In genomic region chr13:109785892-109786450, GRCh38 we compare ENCODE assay signal across 8 cellular contexts. TPM values are rescaled to one million over a fixed set of nuclear protein-coding genes. Genes with fewer than 3 reads are reported as not detected.
DNase-seq lines count a peak whose midpoint lies in the region; ATAC-seq and TF ChIP-seq lines count a peak whose summit lies in the region.

No MANE protein-coding gene starts in this region.

- peak overlapping the region; percentile 99 for H3K18ac ChIP-seq in neuronal stem cell (ENCODE audit: low read length)

- H3K9ac ChIP-seq in NT2/D1 (ENCODE audit: insufficient read length, low read depth) (peak overlapping the region; percentile 85), endocrine pancreas (ENCODE audit: control insufficient read depth, insufficient read depth, low read length) (peak overlapping the region; percentile 88), neuronal stem cell (ENCODE audit: low read depth, low read length, poor library complexity) (peak overlapping the region; percentile 99)

- H2BK15ac ChIP-seq in neuronal stem cell (ENCODE audit: low read length): peak overlapping the region; percentile 67

- H2BK5ac ChIP-seq in neuronal stem cell (ENCODE audit: low read length): peak overlapping the region; percentile 82

- peaks cover 37% of the 10 kb centered on the region for H3K79me1 ChIP-seq in neuronal stem cell (ENCODE audit: low read depth, low read length)

- H2BK12ac ChIP-seq in neuronal stem cell (ENCODE audit: low read length): peak overlapping the region; percentile 90

- WGBS in neuronal stem cell (ENCODE audit: extremely low coverage in 2 of 2, insufficient read length in 2 of 2, insufficient replicate concordance in 1 of 2), 2 donors: no CpG with 5 or more reads among the region's 88 CpGs

- H3K4me3 ChIP-seq in NT2/D1 (ENCODE audit: insufficient read length, low read depth) (peak overlapping the region; percentile 68), endocrine pancreas (ENCODE audit: control insufficient read depth, insufficient read depth, low read length) (no peak overlapping the region), neuronal stem cell (ENCODE audit: low read length in 2 of 2) (peak overlapping the region; percentile 72 to 99)

- no peak overlapping the region for H3K4ac ChIP-seq in neuronal stem cell (ENCODE audit: low read length)

- H4K91ac ChIP-seq in neuronal stem cell (ENCODE audit: low read depth, low read length, poor library complexity): no peak overlapping the region

- H3K4me1 ChIP-seq in NT2/D1 (ENCODE audit: insufficient read depth, insufficient read length): peaks cover 3% of the 10 kb centered on the region
- peaks cover 19% of the 10 kb centered on the region for H3K4me1 ChIP-seq in endocrine pancreas (ENCODE audit: control insufficient read depth, insufficient read depth, low read length)
- peaks cover 5 to 7% of the 10 kb centered on the region in 2 donors for H3K4me1 ChIP-seq in neuronal stem cell (ENCODE audit: control insufficient read depth in 2 of 2, insufficient read depth in 1 of 2, low read depth in 1 of 2, low read length in 2 of 2)

- H2BK120ac ChIP-seq in neuronal stem cell (ENCODE audit: low read depth, low read length): no peak overlapping the region

- no peak for DNase-seq in NT2/D1 (ENCODE audit: low read depth, low spot score)
- DNase-seq in neuronal stem cell (ENCODE audit: low spot score): no peak
- DNase-seq in NCI-H128 (lab: John Stamatoyannopoulos, UW; ENCODE audit: unreplicated experiment): no peak
- DNase-seq in NCI-H187 treated with DMSO at 0.1 percent for 48 hours (lab: John Stamatoyannopoulos, UW): no peak
- DNase-seq in GM20000 (ENCODE audit: low spot score): no peak

- peak overlapping the region; percentile 70 for H2AK5ac ChIP-seq in neuronal stem cell (ENCODE audit: low read depth, low read length)

- H3K9me3 ChIP-seq in NT2/D1 (ENCODE audit: insufficient read depth, low read length) (no peaks in the 10 kb centered on the region), endocrine pancreas (ENCODE audit: control insufficient read depth, low read length) (no peaks in the 10 kb centered on the region), neuronal stem cell (replicated peaks in 1 of 2; ENCODE audit: control insufficient read depth in 2 of 2, insufficient read depth in 1 of 2, low read depth in 1 of 2, low read length in 2 of 2) (peaks cover 0 to 5% of the 10 kb centered on the region in 2 donors)

- H3K36me3 ChIP-seq in NT2/D1 (ENCODE audit: insufficient read depth, insufficient read length, low read length) (peaks cover 33% of the 10 kb centered on the region), endocrine pancreas (ENCODE audit: control insufficient read depth, insufficient read depth, low read length) (peaks cover 12% of the 10 kb centered on the region), neuronal stem cell (replicated peaks in 1 of 2; ENCODE audit: control insufficient read depth in 2 of 2, insufficient read depth in 2 of 2, low read length in 2 of 2) (peaks cover 16 to 22% of the 10 kb centered on the region in 2 donors)

- H4K8ac ChIP-seq in neuronal stem cell (ENCODE audit: low read depth, low read length): no peak overlapping the region

- H2AFZ ChIP-seq in neuronal stem cell (ENCODE audit: low read length): peak overlapping the region; percentile 88

- ATAC-seq in GM18498 (IDR thresholded peaks at IDR 0.05; ENCODE audit: unreplicated experiment) (peak; percentile 19), GM21576 (IDR thresholded peaks at IDR 0.05; ENCODE audit: unreplicated experiment) (peak; percentile 6)

- peak overlapping the region; percentile 89 for H3K14ac ChIP-seq in neuronal stem cell (ENCODE audit: low read length)

- H3K23ac ChIP-seq in neuronal stem cell (ENCODE audit: low read depth, low read length, poor library complexity): peak overlapping the region; percentile 93

- TF ChIP-seq CTCF in GM20000 (IDR thresholded peaks at IDR 0.05; ENCODE audit: extremely low read depth, missing control alignments): no peak

- H3K27me3 ChIP-seq in NT2/D1 (ENCODE audit: insufficient read depth, insufficient read length) (peaks cover 6% of the 10 kb centered on the region), endocrine pancreas (ENCODE audit: control insufficient read depth, insufficient read depth, low read length) (no peaks in the 10 kb centered on the region), neuronal stem cell (ENCODE audit: control insufficient read depth in 3 of 3, insufficient read depth in 3 of 3, low read depth in 1 of 3, low read length in 3 of 3) (no peaks in the 10 kb centered on the region)

- H3K27ac ChIP-seq in neuronal stem cell (replicated peaks; ENCODE audit: low read length): peak overlapping the region; percentile 81

- peak overlapping the region; percentile 99 for H3K4me2 ChIP-seq in neuronal stem cell (ENCODE audit: insufficient read depth, low read length, poor library complexity, severe bottlenecking)

RNA-seq across cellular contexts. Expression of gene IRS2, which starts 0.4 kb away (rescaled TPM):
- polyA plus RNA-seq in neuronal stem cell (2013, experiment 1 of 2): 18.1 TPM
- 18.9 TPM for polyA plus RNA-seq in neuronal stem cell (2013, experiment 2 of 2)
